In the genomic region with DNA sequence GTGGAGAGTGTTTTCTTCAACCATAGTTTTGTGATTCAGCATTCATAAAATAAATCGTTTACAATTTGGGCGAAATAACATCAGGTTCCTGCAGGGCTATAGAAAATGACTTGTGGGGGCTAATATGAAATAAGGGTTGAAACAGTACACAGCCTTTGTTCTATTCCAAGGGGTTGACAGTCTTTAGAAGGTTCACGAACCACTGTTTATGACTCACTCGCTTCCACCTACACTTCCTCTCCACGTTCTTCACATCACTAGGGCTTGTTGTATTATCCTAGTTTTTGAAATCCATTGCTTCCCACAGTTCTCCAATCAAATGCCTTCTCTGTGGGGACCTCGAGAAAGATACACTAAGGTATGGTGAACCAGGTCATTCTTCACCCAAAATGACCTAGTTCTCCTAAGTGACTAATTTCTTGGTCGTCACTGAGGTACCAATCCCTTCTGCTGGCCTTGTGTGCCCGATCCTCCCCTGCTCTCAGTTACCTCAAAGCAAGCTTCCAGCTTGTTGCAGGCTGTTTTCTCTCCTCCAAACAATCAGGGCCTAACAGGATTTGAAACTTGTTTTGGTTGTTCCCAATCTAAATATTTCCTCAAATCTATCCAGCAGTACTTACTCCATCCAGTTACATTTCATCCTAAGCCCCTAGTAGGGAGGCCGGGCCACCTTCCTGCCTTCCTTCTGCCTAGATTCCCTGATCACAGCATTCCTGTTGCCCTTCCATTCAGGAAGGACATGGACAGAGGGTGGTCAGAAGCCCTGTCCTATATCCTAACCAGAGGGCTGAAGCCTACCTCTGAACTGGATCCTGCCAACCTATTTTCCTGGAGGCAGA, we compare ENCODE assay signal across 21 cellular contexts. TPM values are rescaled to one million over a fixed set of nuclear protein-coding genes. Genes with fewer than 3 reads are reported as not detected.
DNase-seq lines count a peak whose midpoint lies in the region; ATAC-seq and TF ChIP-seq lines count a peak whose summit lies in the region.
"Had no signal": no experiment of that assay in that cellular context is flagged by ENCODE, and none has a peak within 500 bp of the region (broad histone marks: within the 10 kb centered on the region; RNA-seq: fewer than 3 reads in every experiment).

No MANE protein-coding gene starts in this region.

- H3K27ac Mint-ChIP-seq in activated CD8-positive, alpha-beta T cell treated with anti-CD3 and anti-CD28 coated beads for 36 hours = no peak overlapping the region
- H3K27ac Mint-ChIP-seq in activated CD8-positive, alpha-beta T cell treated with anti-CD3 and anti-CD28 coated beads, Interleukin-2, amount 10 ng/mL, durations not matched to agents 7 days and 5 days = no peak overlapping the region
- peak overlapping the region in 1 of 2 donors; percentile 2 for H3K27ac Mint-ChIP-seq in T-cell
- H3K27ac Mint-ChIP-seq in stimulated activated effector memory CD8-positive, alpha-beta T cell treated with anti-CD3 and anti-CD28 coated beads, Interleukin-12 subunit alpha, Interleukin-12 subunit beta, amount 100 ng/mL, for 72 hours = no peak overlapping the region
- H3K27ac Mint-ChIP-seq: memory B cell; nephron; stimulated activated naive CD8-positive, alpha-beta T cell treated with anti-CD3 and anti-CD28 coated beads, Interleukin-15, Interleukin-2, amounts not matched to agents 100 ng/mL and 50 ng/mL, for 24 hours had no signal

- H3K9me3 ChIP-seq in mesenchymal stem cell (ENCODE audit: control insufficient read depth, low read length) (no peaks in the 10 kb centered on the region), MM.1S (replicated peaks; ENCODE audit: insufficient read depth, low read length) (no peaks in the 10 kb centered on the region)
- H3K9me3 ChIP-seq: ascending aorta, colonic mucosa, SJSA1 had no signal

- H3K18ac ChIP-seq in mesenchymal stem cell (ENCODE audit: low read depth in 1 of 2, low read length in 2 of 2) = no peak overlapping the region

- peaks cover 3% of the 10 kb centered on the region for H3K36me3 Mint-ChIP-seq in activated CD8-positive, alpha-beta T cell treated with anti-CD3 and anti-CD28 coated beads for 36 hours (ENCODE audit: low read depth)
- H3K36me3 Mint-ChIP-seq in activated CD8-positive, alpha-beta T cell treated with anti-CD3 and anti-CD28 coated beads, Interleukin-2, amount 10 ng/mL, durations not matched to agents 7 days and 5 days (ENCODE audit: low read depth) = peaks cover 2% of the 10 kb centered on the region
- no peaks in the 10 kb centered on the region for H3K36me3 Mint-ChIP-seq in T-cell
- H3K36me3 Mint-ChIP-seq in stimulated activated effector memory CD8-positive, alpha-beta T cell treated with anti-CD3 and anti-CD28 coated beads, Interleukin-12 subunit alpha, Interleukin-12 subunit beta, amount 100 ng/mL, for 72 hours = no peaks in the 10 kb centered on the region
- H3K36me3 Mint-ChIP-seq: memory B cell had no signal

- no peaks in the 10 kb centered on the region for H3K79me2 ChIP-seq in MM.1S (ENCODE audit: low read length)

- POLR2A ChIA-PET in activated CD8-positive, alpha-beta T cell treated with anti-CD3 and anti-CD28 coated beads for 36 hours (lab: Charles Lee) = no interaction called here
- POLR2A ChIA-PET in activated CD8-positive, alpha-beta T cell treated with anti-CD3 and anti-CD28 coated beads, Interleukin-2, amount 10 ng/mL, durations not matched to agents 7 days and 5 days (lab: Charles Lee) = no interaction called here
- POLR2A ChIA-PET in T-cell (lab: Charles Lee) = no interaction called here

- peak; percentile 77 for ATAC-seq in activated CD8-positive, alpha-beta T cell treated with anti-CD3 and anti-CD28 coated beads for 36 hours
- no peak for ATAC-seq in activated CD8-positive, alpha-beta T cell treated with anti-CD3 and anti-CD28 coated beads, Interleukin-2, amount 10 ng/mL, durations not matched to agents 7 days and 5 days
- ATAC-seq in T-cell (replicated peaks in 1 of 4) = peak; percentile 40 to 77 (median 58)
- ATAC-seq in stimulated activated effector memory CD8-positive, alpha-beta T cell treated with anti-CD3 and anti-CD28 coated beads, Interleukin-12 subunit alpha, Interleukin-12 subunit beta, amount 100 ng/mL, for 72 hours = peak; percentile 74
- ATAC-seq: activated CD4-positive, CD25-positive, alpha-beta regulatory T cell treated with anti-CD3 and anti-CD28 coated beads, Interleukin-2, amount 50 U/mL, for 24 hours had no signal

- no peaks in the 10 kb centered on the region for H3K27me3 Mint-ChIP-seq in activated CD8-positive, alpha-beta T cell treated with anti-CD3 and anti-CD28 coated beads for 36 hours
- no peaks in the 10 kb centered on the region for H3K27me3 Mint-ChIP-seq in activated CD8-positive, alpha-beta T cell treated with anti-CD3 and anti-CD28 coated beads, Interleukin-2, amount 10 ng/mL, durations not matched to agents 7 days and 5 days (ENCODE audit: low read depth)
- H3K27me3 Mint-ChIP-seq in T-cell = no peaks in the 10 kb centered on the region
- H3K27me3 Mint-ChIP-seq: memory B cell; stimulated activated naive CD8-positive, alpha-beta T cell treated with anti-CD3 and anti-CD28 coated beads, Interleukin-15, Interleukin-2, amounts not matched to agents 100 ng/mL and 50 ng/mL, for 24 hours had no signal

- H2BK120ac ChIP-seq in mesenchymal stem cell (ENCODE audit: low read depth, low read length) = no peak overlapping the region

- H2AFZ ChIP-seq in mesenchymal stem cell (ENCODE audit: low read depth, low read length) = no peak overlapping the region
- no peak overlapping the region for H2AFZ ChIP-seq in MM.1S (ENCODE audit: low read length)
- H2AFZ ChIP-seq: GM23248 had no signal

- no peak overlapping the region for H3K4me3 ChIP-seq in epithelial cell of esophagus (ENCODE audit: low read length)
- no peak overlapping the region for H3K4me3 ChIP-seq in mesenchymal stem cell (ENCODE audit: insufficient read depth in 1 of 2, low read depth in 1 of 2, low read length in 2 of 2)
- no peak overlapping the region for H3K4me3 ChIP-seq in MM.1S (ENCODE audit: low read length)
- H3K4me3 ChIP-seq: ascending aorta; BLaER1 treated with 17β-estradiol and CSF1 and Interleukin-3, amounts not matched to agents 10 nM and 100 nM; colonic mucosa; GM23248; SJSA1 had no signal

- no peak for TF ChIP-seq CTCF in activated CD8-positive, alpha-beta T cell treated with anti-CD3 and anti-CD28 coated beads for 36 hours (IDR thresholded peaks at IDR 0.05)
- TF ChIP-seq CTCF in epithelial cell of esophagus (IDR thresholded peaks at IDR 0.05; ENCODE audit: insufficient read depth, low read depth, low read length, missing control alignments) (no peak), MM.1S (IDR thresholded peaks at IDR 0.05; ENCODE audit: low read length) (no peak)

- no peak overlapping the region for H3K4ac ChIP-seq in mesenchymal stem cell (ENCODE audit: low read depth in 1 of 2, low read length in 2 of 2)

- H4K91ac ChIP-seq in mesenchymal stem cell (ENCODE audit: low read length) = no peak overlapping the region

- H3K4me3 Mint-ChIP-seq in activated CD8-positive, alpha-beta T cell treated with anti-CD3 and anti-CD28 coated beads for 36 hours = no peak overlapping the region
- no peak overlapping the region for H3K4me3 Mint-ChIP-seq in activated CD8-positive, alpha-beta T cell treated with anti-CD3 and anti-CD28 coated beads, Interleukin-2, amount 10 ng/mL, durations not matched to agents 7 days and 5 days
- H3K4me3 Mint-ChIP-seq in T-cell = no peak overlapping the region
- H3K4me3 Mint-ChIP-seq in stimulated activated effector memory CD8-positive, alpha-beta T cell treated with anti-CD3 and anti-CD28 coated beads, Interleukin-12 subunit alpha, Interleukin-12 subunit beta, amount 100 ng/mL, for 72 hours = no peak overlapping the region
- H3K4me3 Mint-ChIP-seq: memory B cell; nephron; stimulated activated naive CD8-positive, alpha-beta T cell treated with anti-CD3 and anti-CD28 coated beads, Interleukin-15, Interleukin-2, amounts not matched to agents 100 ng/mL and 50 ng/mL, for 24 hours had no signal

- H3K4me2 ChIP-seq in mesenchymal stem cell (ENCODE audit: low read length, poor library complexity, severe bottlenecking) (no peak overlapping the region), MM.1S (ENCODE audit: low read depth, low read length) (no peak overlapping the region)

- peaks cover 25% of the 10 kb centered on the region for H3K4me1 Mint-ChIP-seq in activated CD8-positive, alpha-beta T cell treated with anti-CD3 and anti-CD28 coated beads for 36 hours (ENCODE audit: low read depth)
- peaks cover 29% of the 10 kb centered on the region for H3K4me1 Mint-ChIP-seq in activated CD8-positive, alpha-beta T cell treated with anti-CD3 and anti-CD28 coated beads, Interleukin-2, amount 10 ng/mL, durations not matched to agents 7 days and 5 days (ENCODE audit: low read depth)
- H3K4me1 Mint-ChIP-seq in T-cell = peaks cover 31 to 41% (median 34%) of the 10 kb centered on the region in 3 donors
- peaks cover 15% of the 10 kb centered on the region for H3K4me1 Mint-ChIP-seq in stimulated activated effector memory CD8-positive, alpha-beta T cell treated with anti-CD3 and anti-CD28 coated beads, Interleukin-12 subunit alpha, Interleukin-12 subunit beta, amount 100 ng/mL, for 72 hours

- no peaks in the 10 kb centered on the region for H3F3A ChIP-seq in MM.1S (ENCODE audit: insufficient read depth, low read length)

- H2BK5ac ChIP-seq in mesenchymal stem cell (ENCODE audit: low read depth, low read length, poor library complexity, severe bottlenecking) = no peak overlapping the region

- H2BK15ac ChIP-seq in mesenchymal stem cell (ENCODE audit: low read depth, poor library complexity, severe bottlenecking) = no peak overlapping the region

- no peaks in the 10 kb centered on the region for H4K20me1 ChIP-seq in MM.1S (ENCODE audit: insufficient read depth, low read length)
- H4K20me1 ChIP-seq: BLaER1 treated with 17β-estradiol and CSF1 and Interleukin-3, amounts not matched to agents 10 nM and 100 nM had no signal

- H3K4me1 ChIP-seq in mesenchymal stem cell (ENCODE audit: control insufficient read depth, insufficient read depth, low read depth, low read length) = no peaks in the 10 kb centered on the region
- H3K4me1 ChIP-seq in MM.1S (ENCODE audit: low read length) = peaks cover 4% of the 10 kb centered on the region
- H3K4me1 ChIP-seq: ascending aorta, colonic mucosa, SJSA1 had no signal

- no peak overlapping the region for H3K23ac ChIP-seq in mesenchymal stem cell (ENCODE audit: low read length in 2 of 2)

- H3K27me3 ChIP-seq in mesenchymal stem cell (ENCODE audit: control insufficient read depth in 1 of 2, insufficient read depth in 1 of 2, low read length in 2 of 2) (no peaks in the 10 kb centered on the region), MM.1S (replicated peaks; ENCODE audit: insufficient read depth, low read length) (no peaks in the 10 kb centered on the region)
- H3K27me3 ChIP-seq: ascending aorta; BLaER1 treated with 17β-estradiol and CSF1 and Interleukin-3, amounts not matched to agents 10 nM and 100 nM; colonic mucosa; SJSA1 had no signal

- CTCF ChIA-PET in activated CD8-positive, alpha-beta T cell treated with anti-CD3 and anti-CD28 coated beads for 36 hours (lab: Charles Lee) = no interaction called here
- CTCF ChIA-PET in activated CD8-positive, alpha-beta T cell treated with anti-CD3 and anti-CD28 coated beads, Interleukin-2, amount 10 ng/mL, durations not matched to agents 7 days and 5 days (lab: Charles Lee) = no interaction called here
- CTCF ChIA-PET in T-cell (lab: Charles Lee) = no interaction called here

- H3K9ac ChIP-seq in mesenchymal stem cell (ENCODE audit: low read length) = no peak overlapping the region
- no peak overlapping the region for H3K9ac ChIP-seq in MM.1S (ENCODE audit: low read length)
- H3K9ac ChIP-seq: BLaER1 treated with 17β-estradiol and CSF1 and Interleukin-3, amounts not matched to agents 10 nM and 100 nM; GM23248 had no signal

- 87% methylated on average over 8 of the region's 9 CpGs for WGBS in mesenchymal stem cell

- H3K9me2 ChIP-seq in MM.1S (replicated peaks; ENCODE audit: insufficient read depth, low read length) = no peaks in the 10 kb centered on the region

- intact Hi-C loops in activated CD8-positive, alpha-beta T cell treated with anti-CD3 and anti-CD28 coated beads for 36 hours (cut with micrococcal nuclease) = no loop called here

- H3K79me1 ChIP-seq in mesenchymal stem cell (replicated peaks; ENCODE audit: low read length, poor library complexity, severe bottlenecking) = no peaks in the 10 kb centered on the region

- H3K36me3 ChIP-seq in mesenchymal stem cell (ENCODE audit: control insufficient read depth in 1 of 2, insufficient read depth in 2 of 2, low read depth in 1 of 2, low read length in 2 of 2) = no peaks in the 10 kb centered on the region
- no peaks in the 10 kb centered on the region for H3K36me3 ChIP-seq in MM.1S (replicated peaks; ENCODE audit: insufficient read depth, low read length)
- H3K36me3 ChIP-seq: ascending aorta; BLaER1 treated with 17β-estradiol and CSF1 and Interleukin-3, amounts not matched to agents 10 nM and 100 nM; colonic mucosa; SJSA1 had no signal

- H4K8ac ChIP-seq in mesenchymal stem cell (ENCODE audit: low read length) = no peak overlapping the region

- no peak overlapping the region for H2BK12ac ChIP-seq in mesenchymal stem cell (ENCODE audit: low read length in 2 of 2)

- no peak overlapping the region for H2AK5ac ChIP-seq in mesenchymal stem cell (ENCODE audit: low read length, severe bottlenecking)

- DNase-seq in activated CD8-positive, alpha-beta T cell treated with anti-CD3 and anti-CD28 coated beads for 36 hours = no peak
- DNase-seq in activated CD8-positive, alpha-beta T cell treated with anti-CD3 and anti-CD28 coated beads, Interleukin-2, amount 10 ng/mL, durations not matched to agents 7 days and 5 days = no peak
- no peak for DNase-seq in T-cell
- peak; percentile 17 for DNase-seq in epithelial cell of esophagus (ENCODE audit: low read depth)
- no peak for DNase-seq in stimulated activated effector memory CD8-positive, alpha-beta T cell treated with anti-CD3 and anti-CD28 coated beads, Interleukin-12 subunit alpha, Interleukin-12 subunit beta, amount 100 ng/mL, for 72 hours (ENCODE audit: low spot score in 2 of 2)
- DNase-seq in stimulated activated CD4-positive, alpha-beta T cell treated with anti-CD3 and anti-CD28 coated beads, Interleukin-2, amount 100 ng/mL, for 24 hours = no peak
- no peak for DNase-seq in mesenchymal stem cell
- no peak for DNase-seq in MM.1S
- DNase-seq: colonic mucosa, GM23248, kidney glomerular epithelial cell, NCI-H2029, NCI-H526, trophoblast cell had no signal

- H3K14ac ChIP-seq in mesenchymal stem cell (ENCODE audit: low read length in 2 of 2) = no peak overlapping the region

- peaks cover 4% of the 10 kb centered on the region for H3K9me3 Mint-ChIP-seq in activated CD8-positive, alpha-beta T cell treated with anti-CD3 and anti-CD28 coated beads for 36 hours
- H3K9me3 Mint-ChIP-seq in activated CD8-positive, alpha-beta T cell treated with anti-CD3 and anti-CD28 coated beads, Interleukin-2, amount 10 ng/mL, durations not matched to agents 7 days and 5 days (ENCODE audit: insufficient read depth) = no peaks in the 10 kb centered on the region
- no peaks in the 10 kb centered on the region for H3K9me3 Mint-ChIP-seq in T-cell
- H3K9me3 Mint-ChIP-seq in stimulated activated effector memory CD8-positive, alpha-beta T cell treated with anti-CD3 and anti-CD28 coated beads, Interleukin-12 subunit alpha, Interleukin-12 subunit beta, amount 100 ng/mL, for 72 hours = no peaks in the 10 kb centered on the region
- H3K9me3 Mint-ChIP-seq: memory B cell; nephron; stimulated activated naive CD8-positive, alpha-beta T cell treated with anti-CD3 and anti-CD28 coated beads, Interleukin-15, Interleukin-2, amounts not matched to agents 100 ng/mL and 50 ng/mL, for 24 hours had no signal

- H3K27ac ChIP-seq in mesenchymal stem cell (ENCODE audit: low read length, poor library complexity, severe bottlenecking) (no peak overlapping the region), MM.1S (ENCODE audit: low read length) (no peak overlapping the region)
- H3K27ac ChIP-seq: ascending aorta; BLaER1 treated with 17β-estradiol and CSF1 and Interleukin-3, amounts not matched to agents 10 nM and 100 nM; colonic mucosa; GM23248; SJSA1 had no signal

RNA-seq across cellular contexts. Expression of gene TBL1XR1, which starts 23.1 kb away (rescaled TPM):
- total RNA-seq in activated CD8-positive, alpha-beta T cell treated with anti-CD3 and anti-CD28 coated beads for 36 hours = 100 to 1,000 TPM; 153 to 158 TPM
- total RNA-seq in activated CD8-positive, alpha-beta T cell treated with anti-CD3 and anti-CD28 coated beads, Interleukin-2, amount 10 ng/mL, durations not matched to agents 7 days and 5 days = 100 to 1,000 TPM; 165 to 166 TPM
- 100 to 1,000 TPM; 120 to 156 (median 140) TPM for total RNA-seq in T-cell
- 26.7 TPM for polyA plus RNA-seq in mesenchymal stem cell (2013, experiment 1 of 2)
- 27.8 TPM for polyA plus RNA-seq in mesenchymal stem cell (2013, experiment 2 of 2)
